ENCODE assay signal across 8 cellular contexts in the genomic region with DNA sequence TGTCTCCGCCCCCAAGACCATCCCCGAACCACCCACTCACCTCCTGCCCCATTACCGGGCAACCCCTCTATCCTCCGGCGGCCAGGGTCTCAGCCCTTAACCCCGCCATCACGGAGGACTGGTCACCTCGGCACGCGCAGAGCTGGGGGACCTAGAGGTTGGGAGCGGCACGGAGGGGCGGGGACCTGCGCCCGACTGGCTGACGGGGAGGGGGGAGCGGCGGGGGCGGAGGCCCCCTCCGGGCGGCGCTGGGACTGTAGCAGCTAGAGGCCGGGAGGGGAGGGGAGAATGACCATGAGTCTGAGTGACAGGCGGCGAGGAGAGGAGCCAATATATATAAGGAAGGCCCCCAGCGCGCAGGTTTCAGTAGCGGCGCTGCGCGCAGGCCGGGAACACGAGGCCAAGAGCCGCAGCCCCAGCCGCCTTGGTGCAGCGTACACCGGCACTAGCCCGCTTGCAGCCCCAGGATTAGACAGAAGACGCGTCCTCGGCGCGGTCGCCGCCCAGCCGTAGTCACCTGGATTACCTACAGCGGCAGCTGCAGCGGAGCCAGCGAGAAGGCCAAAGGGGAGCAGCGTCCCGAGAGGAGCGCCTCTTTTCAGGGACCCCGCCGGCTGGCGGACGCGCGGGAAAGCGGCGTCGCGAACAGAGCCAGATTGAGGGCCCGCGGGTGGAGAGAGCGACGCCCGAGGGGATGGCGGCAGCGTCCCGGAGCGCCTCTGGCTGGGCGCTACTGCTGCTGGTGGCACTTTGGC. TPM values are rescaled to one million over a fixed set of nuclear protein-coding genes. Genes with fewer than 3 reads are reported as not detected.
DNase-seq lines count a peak whose midpoint lies in the region; ATAC-seq, FAIRE-seq and TF ChIP-seq lines count a peak whose summit lies in the region.

A gene (plus strand): TSS at position 366 of the 755 bp plus-strand sequence. CDS start 329 bp downstream, at position 695.

- no peak within 1 kb of the TSS for H2BK12ac ChIP-seq in H9 (ENCODE audit: insufficient read length, low read depth, low read length)

- H3K27ac ChIP-seq in H9 (ENCODE audit: insufficient read length, low read depth, low read length), result no peak within 1 kb of the TSS

- no peak within 1 kb of the TSS for H3K18ac ChIP-seq in H9 (ENCODE audit: insufficient read length, low read depth, low read length)

- no peaks in the 10 kb centered on the region for H3K79me1 ChIP-seq in H9 (ENCODE audit: insufficient read depth, low read depth, low read length, poor library complexity, severe bottlenecking)

- no peak for ATAC-seq in HG03175 (IDR thresholded peaks at IDR 0.05; ENCODE audit: unreplicated experiment)

- H3K4me1 ChIP-seq in BE2C (no peaks in the 10 kb centered on the region), H9 (ENCODE audit: insufficient read depth, low read length) (peaks cover 3% of the 10 kb centered on the region; the same call in 1 of the 2 replicates)

- no peak within 1 kb of the TSS for H4K5ac ChIP-seq in H9 (ENCODE audit: insufficient read length, low read depth, low read length)

- H3K27me3 ChIP-seq in BE2C (peaks cover 39% of the 10 kb centered on the region), H9 (ENCODE audit: insufficient read depth, low read length) (peaks cover 55% of the 10 kb centered on the region)

- H2AFZ ChIP-seq in H9 (ENCODE audit: low read length), result no peak within 1 kb of the TSS

- no peak within 1 kb of the TSS for H2AK5ac ChIP-seq in H9 (ENCODE audit: insufficient read length, low read length)

- H3K79me2 ChIP-seq in H9 (ENCODE audit: insufficient read depth, low read length), result no peaks in the 10 kb centered on the region

- no peak within 1 kb of the TSS for H4K8ac ChIP-seq in H9 (replicated peaks; ENCODE audit: insufficient read length, low read depth, low read length)

- H3K4me2 ChIP-seq in H9 (ENCODE audit: insufficient read depth, insufficient read length, low read length), result peak within 1 kb of the TSS; percentile 68

- no peak within 1 kb of the TSS for H3K14ac ChIP-seq in H9 (ENCODE audit: insufficient read depth, low read length)

- H3K4ac ChIP-seq in H9 (ENCODE audit: low read depth, low read length), result no peak within 1 kb of the TSS

- H2BK120ac ChIP-seq in H9 (ENCODE audit: low read depth, low read length, poor library complexity, severe bottlenecking), result no peak within 1 kb of the TSS

- H2BK5ac ChIP-seq in H9 (ENCODE audit: insufficient read length, low read length), result no peak within 1 kb of the TSS

- H3K27me3 Mint-ChIP-seq in H9 (ENCODE audit: low read depth) (peaks cover 100% of the 10 kb centered on the region), osteocyte (ENCODE audit: unreplicated experiment) (peaks cover 62% of the 10 kb centered on the region)

- no peaks in the 10 kb centered on the region for H3K36me3 ChIP-seq in BE2C

- H2BK15ac ChIP-seq in H9 (ENCODE audit: low read depth, low read length), result no peak within 1 kb of the TSS

- H4K91ac ChIP-seq in H9 (ENCODE audit: insufficient read length, low read depth, low read length), result no peak within 1 kb of the TSS

- H3K9me3 Mint-ChIP-seq in H9, result peaks cover 3% of the 10 kb centered on the region in 2 experiments; a peak in 4 of 5 replicates
- no peaks in the 10 kb centered on the region for H3K9me3 Mint-ChIP-seq in osteocyte (ENCODE audit: unreplicated experiment)

- H2BK20ac ChIP-seq in H9 (ENCODE audit: low read depth, low read length, poor library complexity, severe bottlenecking), result no peak within 1 kb of the TSS

- H3K56ac ChIP-seq in H9 (ENCODE audit: insufficient read length, low read depth, low read length), result no peak within 1 kb of the TSS

- H3K27ac Mint-ChIP-seq in H9 (no peak within 1 kb of the TSS), osteocyte (ENCODE audit: unreplicated experiment) (no peak within 1 kb of the TSS)

- H3K23me2 ChIP-seq in H9 (ENCODE audit: insufficient read length, low read depth, low read length, poor library complexity, severe bottlenecking), result peaks cover 35% of the 10 kb centered on the region

- no peak within 1 kb of the TSS for H3T11ph ChIP-seq in H9 (ENCODE audit: low read length)

- H3K4me3 ChIP-seq in BE2C (ENCODE audit: low read depth, low read length), result peak within 1 kb of the TSS; percentile 55

- H3K9ac ChIP-seq in H9 (ENCODE audit: extremely low read depth, insufficient read length, low read length), result no peak within 1 kb of the TSS

- H3K23ac ChIP-seq in H9 (ENCODE audit: insufficient read length, low read depth, low read length), result no peak within 1 kb of the TSS

- peak; percentile 64 for DNase-seq in BE2C
- peak; percentile 94 for DNase-seq in H9
- peak; percentile 87 for DNase-seq in NCI-H510A treated with DMSO at 0.1 percent for 48 hours (lab: John Stamatoyannopoulos, UW)
- peak; percentile 59 to 66 for DNase-seq in activated T-cell treated with anti-CD3 and anti-CD28 coated beads, Interleukin-2, amount 50 U/mL, for 48 hours
- peak; percentile 58 to 78 for DNase-seq in frontal cortex (ENCODE audit: low spot score in 2 of 2)
- no peak for DNase-seq in osteocyte (ENCODE audit: extremely low spot score, unreplicated experiment)
- no peak for DNase-seq in T-helper 9 cell

- H3K4me1 Mint-ChIP-seq in H9, result peaks cover 31 to 44% of the 10 kb centered on the region in 2 experiments
- H3K4me1 Mint-ChIP-seq in osteocyte (ENCODE audit: unreplicated experiment), result peaks cover 36% of the 10 kb centered on the region

- no peak for FAIRE-seq in frontal cortex (lab: Jason Lieb, UNC)

- H3K36me3 Mint-ChIP-seq in H9 (ENCODE audit: insufficient read depth in 1 of 3, low read depth in 3 of 3), result no peaks in the 10 kb centered on the region; a peak in 1 of 7 replicates
- H3K36me3 Mint-ChIP-seq in osteocyte (ENCODE audit: unreplicated experiment), result no peaks in the 10 kb centered on the region

- peak within 1 kb of the TSS; percentile 58 to 87 for H3K4me3 Mint-ChIP-seq in H9
- H3K4me3 Mint-ChIP-seq in osteocyte (ENCODE audit: unreplicated experiment), result peak within 1 kb of the TSS; percentile 76

- no peak for TF ChIP-seq CTCF in BE2C (IDR thresholded peaks at IDR 0.05; ENCODE audit: low read depth, low read length)
- TF ChIP-seq CTCF in H9 (conservative IDR thresholded peaks at IDR 0.05), result no peak
- no peak for TF ChIP-seq CTCF in osteocyte (IDR thresholded peaks at IDR 0.05)

- no peaks in the 10 kb centered on the region for H4K20me1 ChIP-seq in H9 (ENCODE audit: control insufficient read depth, insufficient read depth, insufficient read length)

- no CpG with 5 or more reads among the region's 72 CpGs for WGBS in H9 (ENCODE audit: extremely low coverage, insufficient read length, low lambda C conversion rate)

- H3K9me3 ChIP-seq in BE2C (no peaks in the 10 kb centered on the region), H9 (ENCODE audit: control insufficient read depth, low read depth, low read length) (no peaks in the 10 kb centered on the region)

RNA-seq across cellular contexts. Expression of the gene that starts here (rescaled TPM):
- 0.25 TPM for polyA plus RNA-seq in BE2C (2012; ENCODE audit: insufficient read depth, insufficient read length, low read depth)
- 0.28 and 0.35 TPM in 2 replicates for total RNA-seq in H9 (2021)
- total RNA-seq in frontal cortex, result 4.1 TPM
- 0.39 and 0.54 TPM in 2 replicates for total RNA-seq in osteocyte

Comparison
In these comparisons a context has a peak if more than half of its experiments do, and no peak if none do; other contexts are left out.
1. Peak in DNase-seq and H3K4me2 ChIP-seq in H9; RNA of the gene not detected or under 1 TPM.
2. DNase-seq: peak in BE2C (single experiment), NCI-H510A treated with DMSO at 0.1 percent for 48 hours (single experiment), activated T-cell treated with anti-CD3 and anti-CD28 coated beads, Interleukin-2, amount 50 U/mL, for 48 hours (2 of 2) and frontal cortex (2 of 2); none in osteocyte (single experiment) and T-helper 9 cell (single experiment).